Comparison of ENCODE assay signal across 9 cellular contexts in the genomic region with DNA sequence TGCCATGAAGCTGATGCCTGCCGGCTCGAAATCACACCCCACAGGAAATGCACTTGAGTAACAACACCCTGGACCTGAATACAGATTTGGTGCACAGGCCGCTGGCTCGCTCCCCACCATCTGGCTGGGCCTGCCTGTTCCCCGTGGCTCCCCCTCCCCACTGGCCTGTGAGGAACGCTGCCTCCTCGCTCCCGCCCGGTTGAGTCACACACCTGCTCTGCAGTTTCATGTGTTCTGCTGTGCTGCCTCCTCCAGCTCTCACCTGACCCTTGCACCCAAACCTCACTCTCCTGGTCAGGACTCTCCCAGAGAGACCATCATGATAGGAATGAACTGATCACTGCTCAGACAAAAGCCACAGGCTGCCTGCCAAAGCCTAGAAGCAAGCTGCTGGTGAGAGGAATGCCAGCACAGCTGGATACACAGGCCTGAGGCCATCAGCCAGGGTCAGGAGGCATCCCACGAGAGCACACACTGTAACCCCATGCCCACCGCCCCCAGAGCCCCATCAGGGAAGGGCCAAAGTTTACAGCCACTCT. TPM values are rescaled to one million over a fixed set of nuclear protein-coding genes. Genes with fewer than 3 reads are reported as not detected.
DNase-seq lines count a peak whose midpoint lies in the region; ATAC-seq and TF ChIP-seq lines count a peak whose summit lies in the region.
"Had no signal": no experiment of that assay in that cellular context is flagged by ENCODE, and none has a peak within 500 bp of the region (broad histone marks: within the 10 kb centered on the region; RNA-seq: fewer than 3 reads in every experiment).

No MANE protein-coding gene starts in this region.

- H3K9me3 ChIP-seq in ascending aorta (no peaks in the 10 kb centered on the region), stomach (no peaks in the 10 kb centered on the region)
- H3K9me3 ChIP-seq: uterus had no signal

- peaks cover 9% of the 10 kb centered on the region for H3K36me3 Mint-ChIP-seq in activated CD4-positive, alpha-beta memory T cell treated with anti-CD3 and anti-CD28 coated beads for 36 hours

- peaks cover 25% of the 10 kb centered on the region for H3K4me1 Mint-ChIP-seq in activated CD4-positive, alpha-beta memory T cell treated with anti-CD3 and anti-CD28 coated beads for 36 hours (ENCODE audit: low read depth)

- WGBS in stomach, 5 donors = 38 to 53% (median 50%) methylated on average over 11 of the region's 11 CpGs

- POLR2A ChIA-PET in activated CD4-positive, alpha-beta memory T cell treated with anti-CD3 and anti-CD28 coated beads for 36 hours (lab: Charles Lee) = no interaction called here

- H3K36me3 ChIP-seq in ascending aorta = peaks cover 8 to 14% of the 10 kb centered on the region in 2 donors
- H3K36me3 ChIP-seq in stomach = peaks cover 0 to 7% (median 5%) of the 10 kb centered on the region in 4 donors
- H3K36me3 ChIP-seq: uterus had no signal

- intact Hi-C loops in ascending aorta (cut with DNase I) (loop anchor here (1.0 to 10.0 kb wide), 2 partner anchors 25 to 904 kb away; partner anchors contain the start of genes ADSS1 and PPP1R13B), stomach (cut with DNase I; ENCODE audit: low total_unique reads) (no loop called here)
- intact Hi-C loops in activated CD4-positive, alpha-beta memory T cell treated with anti-CD3 and anti-CD28 coated beads for 36 hours (cut with micrococcal nuclease) = no loop called here

- H3K4me1 ChIP-seq in ascending aorta = peaks cover 52 to 70% of the 10 kb centered on the region in 2 donors
- H3K4me1 ChIP-seq in stomach = peaks cover 51 to 66% (median 63%) of the 10 kb centered on the region in 4 donors

- H3K27ac Mint-ChIP-seq in activated CD4-positive, alpha-beta memory T cell treated with anti-CD3 and anti-CD28 coated beads for 36 hours = no peak overlapping the region

- H3K27me3 ChIP-seq in ascending aorta (no peaks in the 10 kb centered on the region), stomach (no peaks in the 10 kb centered on the region)
- H3K27me3 ChIP-seq: uterus had no signal

- H3K27me3 Mint-ChIP-seq in activated CD4-positive, alpha-beta memory T cell treated with anti-CD3 and anti-CD28 coated beads for 36 hours = no peaks in the 10 kb centered on the region

- H3K4me3 Mint-ChIP-seq in activated CD4-positive, alpha-beta memory T cell treated with anti-CD3 and anti-CD28 coated beads for 36 hours = no peak overlapping the region

- TF ChIP-seq POLR2A in stomach (IDR thresholded peaks at IDR 0.05) = no peak

- no peak for TF ChIP-seq EP300 in stomach (IDR thresholded peaks at IDR 0.05)

- H3K27ac ChIP-seq in ascending aorta (peak overlapping the region; percentile 87 to 92), stomach (peak overlapping the region in 4 of 5 donors; percentile 20 to 78 (median 48))
- H3K27ac ChIP-seq: uterus had no signal

- TF ChIP-seq CTCF in ascending aorta (IDR thresholded peaks at IDR 0.05) (peak in 1 of 3 experiments; percentile 18), stomach (IDR thresholded peaks at IDR 0.05) (no peak)

- CTCF ChIA-PET in activated CD4-positive, alpha-beta memory T cell treated with anti-CD3 and anti-CD28 coated beads for 36 hours (lab: Charles Lee) = interaction anchor here (2.6 kb wide), 1 partner anchor 25 kb away, joined by 12 read pairs; the partner anchor contains the start of gene ADSS1

- ATAC-seq in HG02759 (IDR thresholded peaks at IDR 0.05; ENCODE audit: unreplicated experiment) = no peak

- H3K4me3 ChIP-seq in ascending aorta (peak overlapping the region in 1 of 2 donors; percentile 39), stomach (no peak overlapping the region)
- H3K4me3 ChIP-seq: uterus had no signal

- peaks cover 2% of the 10 kb centered on the region for H3K9me3 Mint-ChIP-seq in activated CD4-positive, alpha-beta memory T cell treated with anti-CD3 and anti-CD28 coated beads for 36 hours

- DNase-seq in HuH-7 (ENCODE audit: low spot score) (peak; percentile 69), ascending aorta (ENCODE audit: low spot score in 2 of 2) (peak; percentile 69 to 89), kidney glomerular epithelial cell (lab: John Stamatoyannopoulos, UW) (peak; percentile 13), stomach (no peak), SIG-M5 (lab: John Stamatoyannopoulos, UW) (no peak)
- DNase-seq in activated CD4-positive, alpha-beta memory T cell treated with anti-CD3 and anti-CD28 coated beads for 36 hours = no peak
- DNase-seq: T-helper 2 cell, uterus had no signal

RNA-seq across cellular contexts. Expression of gene SIVA1, which starts 3.8 kb away (rescaled TPM):
- 410 TPM for total RNA-seq in ascending aorta
- 100 to 1,000 TPM in 4 of 5 donors, 10 to 100 TPM in 1; 73.3 to 366 (median 252) TPM for total RNA-seq in stomach
- 100 to 1,000 TPM; 200 to 247 (median 213) TPM for polyA plus RNA-seq in stomach
- 100 to 1,000 TPM in 1 of 2 experiments, 10 to 100 TPM in 1; 97.6 to 109 TPM for total RNA-seq in activated CD4-positive, alpha-beta memory T cell treated with anti-CD3 and anti-CD28 coated beads for 36 hours

RNA-seq across cellular contexts. Expression of gene ADSS1, which starts 25.2 kb away (rescaled TPM):
- total RNA-seq in ascending aorta (30.2 TPM), stomach (10 to 100 TPM in 1 of 5 donors, 1 to 10 TPM in 3, not detected in 1; 7.0 to 59.4 (median 7.6) TPM)
- polyA plus RNA-seq in stomach = 10 to 100 TPM; 12.3 to 16.7 (median 14.5) TPM
- 1 to 10 TPM; 2.3 to 3.3 TPM for total RNA-seq in activated CD4-positive, alpha-beta memory T cell treated with anti-CD3 and anti-CD28 coated beads for 36 hours

RNA-seq across cellular contexts. Expression of gene AKT1, which starts 46.4 kb away (rescaled TPM):
- total RNA-seq in ascending aorta (112 TPM), stomach (100 to 1,000 TPM in 4 of 5 donors, 10 to 100 TPM in 1; 85.2 to 292 (median 119) TPM)
- polyA plus RNA-seq in stomach = 100 to 1,000 TPM; 100 to 123 (median 107) TPM
- 100 to 1,000 TPM; 131 to 133 TPM for total RNA-seq in activated CD4-positive, alpha-beta memory T cell treated with anti-CD3 and anti-CD28 coated beads for 36 hours

RNA-seq across cellular contexts. Expression of gene ZBTB42, which starts 51.7 kb away (rescaled TPM):
- total RNA-seq in ascending aorta (23.5 TPM), stomach (10 to 100 TPM in 3 of 5 donors, 1 to 10 TPM in 2; 4.7 to 59.7 (median 13.2) TPM)
- 1 to 10 TPM; 4.6 to 7.9 (median 5.5) TPM for polyA plus RNA-seq in stomach
- total RNA-seq in activated CD4-positive, alpha-beta memory T cell treated with anti-CD3 and anti-CD28 coated beads for 36 hours = 1 to 10 TPM; 3.1 to 3.4 TPM

RNA-seq across cellular contexts. Expression of gene INF2, which starts 59.8 kb away (rescaled TPM):
- total RNA-seq in ascending aorta (249 TPM), stomach (100 to 1,000 TPM in 4 of 5 donors, 10 to 100 TPM in 1; 45.9 to 385 (median 184) TPM)
- polyA plus RNA-seq in stomach = 100 to 1,000 TPM in 1 of 3 donors, 10 to 100 TPM in 2; 74.7 to 113 (median 90.3) TPM
- total RNA-seq in activated CD4-positive, alpha-beta memory T cell treated with anti-CD3 and anti-CD28 coated beads for 36 hours = 10 to 100 TPM; 66.7 to 71.5 TPM

Comparison
In these comparisons a context has a peak if more than half of its experiments do, and no peak if none do; other contexts are left out.
1. DNase-seq: peak in HuH-7 (single experiment), ascending aorta (2 of 2) and kidney glomerular epithelial cell (single experiment); none in stomach (single experiment), SIG-M5 (single experiment) and activated CD4-positive, alpha-beta memory T cell treated with anti-CD3 and anti-CD28 coated beads for 36 hours (single experiment).